Comparison of ENCODE assay signal across 32 cellular contexts in genomic region chr19:41392775-41393174, GRCh38.
"Had no signal": no experiment of that assay in that cellular context is flagged by ENCODE, and none has a peak within 500 bp of the region (broad histone marks: within the 10 kb centered on the region; RNA-seq: fewer than 3 reads in every experiment).

No MANE protein-coding gene starts in this region.

- H3K9me3 Mint-ChIP-seq: activated CD4-positive, alpha-beta memory T cell treated with anti-CD3 and anti-CD28 coated beads for 36 hours; activated CD4-positive, alpha-beta T cell treated with anti-CD3 and anti-CD28 coated beads, Interleukin-2, amount 10 ng/mL, durations not matched to agents 24 days and 14 days; activated naive CD4-positive, alpha-beta T cell treated with anti-CD3 and anti-CD28 coated beads for 36 hours; activated naive CD4-positive, alpha-beta T cell treated with anti-CD3 and anti-CD28 coated beads, Interleukin-2, amount 50 U/mL, for 24 hours; activated naive CD8-positive, alpha-beta T cell treated with anti-CD3 and anti-CD28 coated beads for 36 hours; activated naive CD8-positive, alpha-beta T cell treated with anti-CD3 and anti-CD28 coated beads, Interleukin-2, amount 50 U/mL, for 24 hours; activated T-helper 1 cell treated with anti-CD3 and anti-CD28 coated beads, Interleukin-12 subunit alpha, Interleukin-12 subunit beta, Interleukin-2, Interleukin-4 antibody, amounts not matched to agents 30 ng/mL and 10 ng/mL and 1 ng/mL, durations not matched to agents 14 hours and 24 hours and 36 hours; activated T-helper 2 cell treated with anti-CD3 and anti-CD28 coated beads, Interferon-gamma antibody, Interleukin-2, Interleukin-4, amounts not matched to agents 10 μg/mL and 5 μg/mL and 100 μg/mL, durations not matched to agents 14 hours and 24 hours and 36 hours; central memory CD8-positive, alpha-beta T cell; effector memory CD8-positive, alpha-beta T cell had no signal

- H3K27me3 Mint-ChIP-seq: activated CD4-positive, alpha-beta memory T cell treated with anti-CD3 and anti-CD28 coated beads for 36 hours; activated CD4-positive, alpha-beta T cell treated with anti-CD3 and anti-CD28 coated beads for 36 hours; activated CD4-positive, alpha-beta T cell treated with anti-CD3 and anti-CD28 coated beads, Interleukin-2, amount 10 ng/mL, durations not matched to agents 24 days and 14 days; activated CD8-positive, alpha-beta memory T cell treated with anti-CD3 and anti-CD28 coated beads, Interleukin-2, amount 10 ng/mL, durations not matched to agents 7 days and 5 days; activated naive CD4-positive, alpha-beta T cell treated with anti-CD3 and anti-CD28 coated beads, Interleukin-2, amount 50 U/mL, for 24 hours; activated naive CD8-positive, alpha-beta T cell treated with anti-CD3 and anti-CD28 coated beads for 36 hours; central memory CD8-positive, alpha-beta T cell; effector memory CD8-positive, alpha-beta T cell had no signal

- H3K9me3 ChIP-seq: adrenal gland, body of pancreas, esophagus muscularis mucosa, gastrocnemius medialis had no signal

- H3K4me3 Mint-ChIP-seq: activated CD4-positive, alpha-beta memory T cell treated with anti-CD3 and anti-CD28 coated beads for 36 hours; activated CD4-positive, alpha-beta T cell treated with anti-CD3 and anti-CD28 coated beads for 36 hours; activated CD4-positive, alpha-beta T cell treated with anti-CD3 and anti-CD28 coated beads, Interleukin-2, amount 10 ng/mL, durations not matched to agents 24 days and 14 days; activated CD8-positive, alpha-beta memory T cell treated with anti-CD3 and anti-CD28 coated beads, Interleukin-2, amount 10 ng/mL, durations not matched to agents 7 days and 5 days; activated CD8-positive, alpha-beta T cell treated with anti-CD3 and anti-CD28 coated beads, Interleukin-2, amount 10 ng/mL, durations not matched to agents 7 days and 5 days; activated naive CD4-positive, alpha-beta T cell treated with anti-CD3 and anti-CD28 coated beads for 36 hours; activated naive CD4-positive, alpha-beta T cell treated with anti-CD3 and anti-CD28 coated beads, Interleukin-2, amount 50 U/mL, for 24 hours; activated naive CD8-positive, alpha-beta T cell treated with anti-CD3 and anti-CD28 coated beads for 36 hours; activated naive CD8-positive, alpha-beta T cell treated with anti-CD3 and anti-CD28 coated beads, Interleukin-2, amount 50 U/mL, for 24 hours; activated T-helper 1 cell treated with anti-CD3 and anti-CD28 coated beads, Interleukin-12 subunit alpha, Interleukin-12 subunit beta, Interleukin-2, Interleukin-4 antibody, amounts not matched to agents 30 ng/mL and 10 ng/mL and 1 ng/mL, durations not matched to agents 14 hours and 24 hours and 36 hours; central memory CD8-positive, alpha-beta T cell; effector memory CD8-positive, alpha-beta T cell had no signal

- H3K4me3 ChIP-seq: adrenal gland, body of pancreas, esophagus muscularis mucosa, gastrocnemius medialis had no signal

- H3K27me3 ChIP-seq: adrenal gland, body of pancreas, esophagus muscularis mucosa, foreskin keratinocyte, gastrocnemius medialis had no signal

- DNase-seq: activated CD4-positive, alpha-beta memory T cell treated with anti-CD3 and anti-CD28 coated beads for 36 hours; activated CD4-positive, alpha-beta T cell treated with anti-CD3 and anti-CD28 coated beads for 36 hours; activated CD4-positive, alpha-beta T cell treated with anti-CD3 and anti-CD28 coated beads, Interleukin-2, amount 10 ng/mL, durations not matched to agents 24 days and 14 days; activated CD4-positive, CD25-positive, alpha-beta regulatory T cell; activated CD4-positive, CD25-positive, alpha-beta regulatory T cell treated with anti-CD3 and anti-CD28 coated beads, Interleukin-2, amount 50 U/mL, for 72 hours; activated CD8-positive, alpha-beta memory T cell treated with anti-CD3 and anti-CD28 coated beads, Interleukin-2, amount 10 ng/mL, durations not matched to agents 7 days and 5 days; activated CD8-positive, alpha-beta memory T cell treated with anti-CD3 and anti-CD28 coated beads, Interleukin-2, amount 50 U/mL, for 4 hours; activated CD8-positive, alpha-beta T cell treated with anti-CD3 and anti-CD28 coated beads, Interleukin-2, amount 10 ng/mL, durations not matched to agents 7 days and 5 days; activated effector memory CD4-positive, alpha-beta T cell treated with anti-CD3 and anti-CD28 coated beads, Interleukin-2, amount 50 U/mL, for 16 hours; activated naive CD4-positive, alpha-beta T cell treated with anti-CD3 and anti-CD28 coated beads for 36 hours; activated naive CD8-positive, alpha-beta T cell treated with anti-CD3 and anti-CD28 coated beads for 36 hours; activated naive CD8-positive, alpha-beta T cell treated with anti-CD3 and anti-CD28 coated beads, Interleukin-2, amount 50 U/mL, for 24 hours; activated T-cell treated with anti-CD3 and anti-CD28 coated beads, Interleukin-2, amount 50 U/mL, for 1 hour; activated T-cell treated with anti-CD3 and anti-CD28 coated beads, Interleukin-2, amount 50 U/mL, for 48 hours; amygdala; aorta; body of pancreas; cortex of kidney; dermis blood vessel endothelial cell; effector CD4-positive, alpha-beta T cell; effector memory CD8-positive, alpha-beta T cell; erythroblast; foreskin keratinocyte; gastrocnemius medialis; T-helper 2 cell had no signal

- H3K27ac ChIP-seq: adrenal gland, body of pancreas, esophagus muscularis mucosa, foreskin keratinocyte, gastrocnemius medialis had no signal

- ATAC-seq: activated CD4-positive, alpha-beta T cell treated with anti-CD3 and anti-CD28 coated beads for 36 hours; activated CD8-positive, alpha-beta memory T cell treated with anti-CD3 and anti-CD28 coated beads, Interleukin-2, amount 10 ng/mL, durations not matched to agents 7 days and 5 days; activated CD8-positive, alpha-beta T cell treated with anti-CD3 and anti-CD28 coated beads, Interleukin-2, amount 10 ng/mL, durations not matched to agents 7 days and 5 days; activated naive CD8-positive, alpha-beta T cell treated with anti-CD3 and anti-CD28 coated beads, Interleukin-2, amount 50 U/mL, for 24 hours; body of pancreas; effector memory CD8-positive, alpha-beta T cell; foreskin keratinocyte; gastrocnemius medialis had no signal

- FAIRE-seq: colon had no signal

- H3K27ac Mint-ChIP-seq: activated CD4-positive, alpha-beta memory T cell treated with anti-CD3 and anti-CD28 coated beads for 36 hours; activated CD4-positive, alpha-beta T cell treated with anti-CD3 and anti-CD28 coated beads for 36 hours; activated CD4-positive, alpha-beta T cell treated with anti-CD3 and anti-CD28 coated beads, Interleukin-2, amount 10 ng/mL, durations not matched to agents 24 days and 14 days; activated CD8-positive, alpha-beta memory T cell treated with anti-CD3 and anti-CD28 coated beads, Interleukin-2, amount 10 ng/mL, durations not matched to agents 7 days and 5 days; activated CD8-positive, alpha-beta T cell treated with anti-CD3 and anti-CD28 coated beads, Interleukin-2, amount 10 ng/mL, durations not matched to agents 7 days and 5 days; activated naive CD4-positive, alpha-beta T cell treated with anti-CD3 and anti-CD28 coated beads for 36 hours; activated naive CD4-positive, alpha-beta T cell treated with anti-CD3 and anti-CD28 coated beads, Interleukin-2, amount 50 U/mL, for 24 hours; activated naive CD8-positive, alpha-beta T cell treated with anti-CD3 and anti-CD28 coated beads for 36 hours; activated naive CD8-positive, alpha-beta T cell treated with anti-CD3 and anti-CD28 coated beads, Interleukin-2, amount 50 U/mL, for 24 hours; activated T-helper 1 cell treated with anti-CD3 and anti-CD28 coated beads, Interleukin-12 subunit alpha, Interleukin-12 subunit beta, Interleukin-2, Interleukin-4 antibody, amounts not matched to agents 30 ng/mL and 10 ng/mL and 1 ng/mL, durations not matched to agents 14 hours and 24 hours and 36 hours; activated T-helper 2 cell treated with anti-CD3 and anti-CD28 coated beads, Interferon-gamma antibody, Interleukin-2, Interleukin-4, amounts not matched to agents 10 μg/mL and 5 μg/mL and 100 μg/mL, durations not matched to agents 14 hours and 24 hours and 36 hours had no signal

- H3K4me1 ChIP-seq: foreskin keratinocyte had no signal
